Comparison of ENCODE assay signal across 1 cellular context in genomic region chr2:32946314-32947075, GRCh38.
A peak's percentile ranks its signal among the peaks of the same experiment; 100 is the strongest.
TF ChIP-seq lines count a peak whose summit lies in the region.

Gene LTBP1 (plus strand): TSS chr2:32946953. CDS start chr2:32947325, 372 bp downstream.

TF ChIP-seq in K562, 482 proteins besides CTCF, POLR2A, EP300 and RAD21 (continued from another document and continues in another):
- peak; percentile 67 for TF ChIP-seq RBBP5 (IDR thresholded peaks at IDR 0.05; ENCODE audit: borderline replicate concordance, insufficient read depth, low read length, poor library complexity, severe bottlenecking)
- TF ChIP-seq SMAD1 (IDR thresholded peaks at IDR 0.05; ENCODE audit: low read depth, low read length, partially characterized antibody), result no peak
- TF ChIP-seq NUFIP1 (IDR thresholded peaks at IDR 0.05; ENCODE audit: partially characterized antibody), result no peak
- no peak for TF ChIP-seq ATF2 (CRISPR knock-in tag; IDR thresholded peaks at IDR 0.05)
- peak; percentile 66 for TF ChIP-seq SP1 (CRISPR knock-in tag; IDR thresholded peaks at IDR 0.05)
- TF ChIP-seq ZBTB43 (CRISPR knock-in tag; IDR thresholded peaks at IDR 0.05), result no peak
- no peak for TF ChIP-seq DMBX1 (CRISPR knock-in tag; IDR thresholded peaks at IDR 0.05; ENCODE audit: borderline replicate concordance)
- TF ChIP-seq RERE (CRISPR knock-in tag; IDR thresholded peaks at IDR 0.05; ENCODE audit: borderline replicate concordance), result no peak
- no peak for TF ChIP-seq RBM39 (optimal IDR thresholded peaks at IDR 0.05; ENCODE audit: low read depth, low read length)
- TF ChIP-seq HCFC1 (IDR thresholded peaks at IDR 0.05; ENCODE audit: low read depth, low read length), result no peak
- no peak for TF ChIP-seq PHB (CRISPR knock-in tag; IDR thresholded peaks at IDR 0.05)
- no peak for TF ChIP-seq SMARCC2 (IDR thresholded peaks at IDR 0.05; ENCODE audit: low read depth)
- TF ChIP-seq FOXK2 (conservative IDR thresholded peaks at IDR 0.05 in 1 of 2, IDR thresholded peaks at IDR 0.05 in 1 of 2; ENCODE audit: low read depth in 2 of 2), result no peak
- 0 out of 2 replicates have a peak, but pooled peaks have one; percentile 15 for TF ChIP-seq IFI16 (CRISPR knock-in tag; IDR thresholded peaks at IDR 0.05)
- no peak for TF ChIP-seq PTRF (tag; IDR thresholded peaks at IDR 0.05)
- no peak for TF ChIP-seq HES1 (IDR thresholded peaks at IDR 0.05; ENCODE audit: low read depth)
- TF ChIP-seq ID3 (CRISPR knock-in tag; IDR thresholded peaks at IDR 0.05), result no peak
- TF ChIP-seq ID3 (tag; IDR thresholded peaks at IDR 0.05), result no peak
- no peak for TF ChIP-seq CEBPZ (IDR thresholded peaks at IDR 0.05; ENCODE audit: borderline replicate concordance, low read depth, low read length)
- 0 out of 2 replicates have a peak, but pooled peaks have one; percentile 47 for TF ChIP-seq ZBTB12 (CRISPR knock-in tag; IDR thresholded peaks at IDR 0.05)
- TF ChIP-seq ILK (tag; IDR thresholded peaks at IDR 0.05; ENCODE audit: borderline replicate concordance, low read depth), result no peak
- TF ChIP-seq CEBPB (tag; IDR thresholded peaks at IDR 0.05), result no peak
- no peak for TF ChIP-seq HBP1 (CRISPR knock-in tag; IDR thresholded peaks at IDR 0.05)
- no peak for TF ChIP-seq BCL6 (CRISPR knock-in tag; IDR thresholded peaks at IDR 0.05)
- TF ChIP-seq ARID3B (CRISPR knock-in tag; IDR thresholded peaks at IDR 0.05; ENCODE audit: borderline replicate concordance), result no peak
- TF ChIP-seq UBTF (IDR thresholded peaks at IDR 0.05; ENCODE audit: borderline replicate concordance in 1 of 2, low read depth in 2 of 2, low read length in 2 of 2), result no peak
- no peak for TF ChIP-seq ZNF695 (CRISPR knock-in tag; IDR thresholded peaks at IDR 0.05)
- peak; percentile 90 for TF ChIP-seq CREM (IDR thresholded peaks at IDR 0.05; ENCODE audit: low read depth)
- no peak for TF ChIP-seq NFYB (IDR thresholded peaks at IDR 0.05; ENCODE audit: extremely low read depth, insufficient read length)
